2 cellular contexts compared by ENCODE assay signal in genomic region chr17:61658183-61658582, GRCh38.
TF ChIP-seq lines count a peak whose summit lies in the region.

No MANE protein-coding gene starts in this region.

TF ChIP-seq in HCT116, 20 proteins besides CTCF, POLR2A, EP300 and RAD21:
- TF ChIP-seq, protein P1, sequence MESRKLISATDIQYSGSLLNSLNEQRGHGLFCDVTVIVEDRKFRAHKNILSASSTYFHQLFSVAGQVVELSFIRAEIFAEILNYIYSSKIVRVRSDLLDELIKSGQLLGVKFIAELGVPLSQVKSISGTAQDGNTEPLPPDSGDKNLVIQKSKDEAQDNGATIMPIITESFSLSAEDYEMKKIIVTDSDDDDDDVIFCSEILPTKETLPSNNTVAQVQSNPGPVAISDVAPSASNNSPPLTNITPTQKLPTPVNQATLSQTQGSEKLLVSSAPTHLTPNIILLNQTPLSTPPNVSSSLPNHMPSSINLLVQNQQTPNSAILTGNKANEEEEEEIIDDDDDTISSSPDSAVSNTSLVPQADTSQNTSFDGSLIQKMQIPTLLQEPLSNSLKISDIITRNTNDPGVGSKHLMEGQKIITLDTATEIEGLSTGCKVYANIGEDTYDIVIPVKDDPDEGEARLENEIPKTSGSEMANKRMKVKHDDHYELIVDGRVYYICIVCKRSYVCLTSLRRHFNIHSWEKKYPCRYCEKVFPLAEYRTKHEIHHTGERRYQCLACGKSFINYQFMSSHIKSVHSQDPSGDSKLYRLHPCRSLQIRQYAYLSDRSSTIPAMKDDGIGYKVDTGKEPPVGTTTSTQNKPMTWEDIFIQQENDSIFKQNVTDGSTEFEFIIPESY (IDR thresholded peaks at IDR 0.05; ENCODE audit: extremely low read depth, insufficient replicate concordance, low read length): no peak
- no peak for TF ChIP-seq SIN3A (IDR thresholded peaks at IDR 0.05; ENCODE audit: low read depth)
- no peak for TF ChIP-seq EGR1 (IDR thresholded peaks at IDR 0.05; ENCODE audit: low read depth)
- TF ChIP-seq CEBPB (IDR thresholded peaks at IDR 0.05; ENCODE audit: low read depth): no peak

TF ChIP-seq in endothelial cell of umbilical vein, 7 proteins besides CTCF, POLR2A, EP300 and RAD21:
- no peak for TF ChIP-seq EZH2 (IDR thresholded peaks at IDR 0.05; ENCODE audit: borderline replicate concordance, low read depth, low read length, severe bottlenecking)
- no peak for TF ChIP-seq GATA2 (IDR thresholded peaks at IDR 0.05; ENCODE audit: insufficient read depth, insufficient read length, low read depth, low read length)
- TF ChIP-seq FOS (IDR thresholded peaks at IDR 0.05; ENCODE audit: borderline replicate concordance, insufficient read depth, low read length): no peak
- TF ChIP-seq JUN (IDR thresholded peaks at IDR 0.05; ENCODE audit: borderline replicate concordance, insufficient read depth, insufficient read length, low read depth): no peak
- TF ChIP-seq, protein P2, sequence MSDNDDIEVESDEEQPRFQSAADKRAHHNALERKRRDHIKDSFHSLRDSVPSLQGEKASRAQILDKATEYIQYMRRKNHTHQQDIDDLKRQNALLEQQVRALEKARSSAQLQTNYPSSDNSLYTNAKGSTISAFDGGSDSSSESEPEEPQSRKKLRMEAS (IDR thresholded peaks at IDR 0.05; ENCODE audit: insufficient read depth, insufficient read length): no peak
- TF ChIP-seq MYC (IDR thresholded peaks at IDR 0.05; ENCODE audit: low read depth, low read length): no peak
- no peak for TF ChIP-seq POLR2AphosphoS5 (IDR thresholded peaks at IDR 0.05; ENCODE audit: insufficient read depth, low read depth, low read length)
